In the genomic region with DNA sequence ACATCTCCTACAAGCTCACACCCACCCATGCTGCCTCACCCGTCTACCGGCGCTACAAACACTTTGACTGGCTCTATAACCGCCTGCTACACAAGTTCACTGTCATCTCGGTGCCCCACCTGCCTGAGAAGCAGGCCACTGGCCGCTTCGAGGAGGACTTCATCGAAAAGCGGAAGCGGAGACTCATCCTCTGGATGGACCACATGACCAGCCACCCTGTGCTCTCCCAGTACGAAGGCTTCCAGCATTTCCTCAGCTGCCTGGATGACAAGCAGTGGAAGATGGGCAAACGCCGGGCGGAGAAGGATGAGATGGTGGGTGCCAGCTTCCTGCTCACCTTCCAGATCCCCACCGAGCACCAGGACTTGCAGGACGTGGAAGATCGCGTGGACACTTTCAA, we compare ENCODE assay signal across 13 cellular contexts. TPM values are rescaled to one million over a fixed set of nuclear protein-coding genes. Genes with fewer than 3 reads are reported as not detected.
DNase-seq lines count a peak whose midpoint lies in the region; ATAC-seq, FAIRE-seq and TF ChIP-seq lines count a peak whose summit lies in the region.
"Had no signal": no experiment of that assay in that cellular context is flagged by ENCODE, and none has a peak within 500 bp of the region (broad histone marks: within the 10 kb centered on the region; RNA-seq: fewer than 3 reads in every experiment).

No MANE protein-coding gene starts in this region.

- no peak for FAIRE-seq in HepG2 (lab: Jason Lieb, UNC)

- DNase-seq in HepG2 (ENCODE audit: low spot score) (no peak), right lobe of liver (no peak), chondrocyte (ENCODE audit: low spot score) (no peak), uterus (no peak), ecto neural progenitor cell (ENCODE audit: low spot score) (no peak), GM10266 (ENCODE audit: extremely low spot score) (no peak), NCI-H2107 (lab: John Stamatoyannopoulos, UW) (no peak)
- DNase-seq in naive thymus-derived CD4-positive, alpha-beta T cell: no peak
- DNase-seq: activated CD4-positive, alpha-beta T cell treated with anti-CD3 and anti-CD28 coated beads, Interleukin-2, amount 50 U/mL, for 4 hours; anterior cingulate cortex; DMS 273 treated with DMSO at 0.1 percent for 48 hours; head of caudate nucleus; NCI-H1694 treated with DMSO at 0.1 percent for 48 hours had no signal

- POLR2A ChIA-PET in HepG2 (lab: Yijun Ruan, JAX): interaction anchor here (1.1 to 5.3 kb wide), 3 partner anchors 11 to 196 kb away, joined by 3 to 47 read pairs (median 8); a partner anchor contains a TSS
- POLR2A ChIA-PET in naive thymus-derived CD4-positive, alpha-beta T cell (lab: Charles Lee): interaction anchor here (1.1 to 2.6 kb wide), 3 partner anchors 9 to 24 kb away, joined by 3 to 11 read pairs (median 5); a partner anchor contains a TSS

- no peak for TF ChIP-seq RAD21 in HepG2 (CRISPR knock-in tag; IDR thresholded peaks at IDR 0.05)

- peak overlapping the region; percentile 97 for H3K4me2 ChIP-seq in HepG2 (ENCODE audit: low read depth, low read length)

- ATAC-seq in HepG2: no peak
- ATAC-seq in right lobe of liver: no peak
- ATAC-seq in naive thymus-derived CD4-positive, alpha-beta T cell: no peak

- H3K27ac Mint-ChIP-seq in chondrocyte (ENCODE audit: unreplicated experiment): no peak overlapping the region
- H3K27ac Mint-ChIP-seq in naive thymus-derived CD4-positive, alpha-beta T cell: peak overlapping the region in 3 of 9 donors; percentile 27 to 70 (median 64)

- no peaks in the 10 kb centered on the region for H3K9me3 ChIP-seq in HepG2 (ENCODE audit: low read length)
- no peaks in the 10 kb centered on the region for H3K9me3 ChIP-seq in right lobe of liver
- no peaks in the 10 kb centered on the region for H3K9me3 ChIP-seq in naive thymus-derived CD4-positive, alpha-beta T cell (ENCODE audit: control insufficient read depth in 2 of 3, low read length in 3 of 3)
- H3K9me3 ChIP-seq in uterus: no peaks in the 10 kb centered on the region

- H3K27ac ChIP-seq in HepG2 (ENCODE audit: extremely low read length, insufficient read depth, low read length) (no peak overlapping the region), right lobe of liver (no peak overlapping the region), uterus (peak overlapping the region; percentile 91 to 94)
- no peak overlapping the region for H3K27ac ChIP-seq in naive thymus-derived CD4-positive, alpha-beta T cell (ENCODE audit: low read depth, low read length)

- WGBS in HepG2 (ENCODE audit: low lambda C conversion rate): 92% methylated on average over 10 of the region's 18 CpGs
- 96% methylated on average over 12 of the region's 18 CpGs for WGBS in right lobe of liver (ENCODE audit: insufficient coverage, low coverage, low lambda C conversion rate, missing lambda C conversion rate)

- H3K4me1 ChIP-seq in HepG2 (ENCODE audit: insufficient read depth, low read length): peaks cover 72% of the 10 kb centered on the region
- H3K4me1 ChIP-seq in right lobe of liver: peaks cover 0 to 41% (median 18%) of the 10 kb centered on the region in 4 donors
- peaks cover 6 to 18% of the 10 kb centered on the region in 2 donors for H3K4me1 ChIP-seq in naive thymus-derived CD4-positive, alpha-beta T cell (ENCODE audit: control insufficient read depth in 2 of 2, insufficient read depth in 2 of 2, low read length in 2 of 2)
- H3K4me1 ChIP-seq in uterus: peaks cover 2 to 54% of the 10 kb centered on the region in 2 donors

- no peak overlapping the region for H2AFZ ChIP-seq in HepG2 (ENCODE audit: low read length)

- H3K4me1 Mint-ChIP-seq in chondrocyte (ENCODE audit: low read depth): peaks cover 69% of the 10 kb centered on the region
- peaks cover 16 to 48% (median 38%) of the 10 kb centered on the region in 7 donors for H3K4me1 Mint-ChIP-seq in naive thymus-derived CD4-positive, alpha-beta T cell

- H3K4me3 Mint-ChIP-seq in chondrocyte (ENCODE audit: unreplicated experiment): peak overlapping the region; percentile 95
- peak overlapping the region in 8 of 10 donors; percentile 27 to 91 (median 70) for H3K4me3 Mint-ChIP-seq in naive thymus-derived CD4-positive, alpha-beta T cell

- intact Hi-C loops in HepG2 (cut with micrococcal nuclease; ENCODE audit: unreplicated experiment): loop anchor here (2.0 kb wide), 1 partner anchor 33 kb away; no protein-coding TSS in a partner anchor
- intact Hi-C loops in right lobe of liver (cut with DNase I): no loop called here
- intact Hi-C loops in naive thymus-derived CD4-positive, alpha-beta T cell (cut with micrococcal nuclease): loop anchor here (10.0 kb wide), 3 partner anchors 255 to 1035 kb away; a partner anchor contains a TSS
- intact Hi-C loops in uterus (cut with DNase I; ENCODE audit: low total_unique reads): no loop called here

- TF ChIP-seq CTCF in HepG2 (CRISPR knock-in tag; IDR thresholded peaks at IDR 0.05) (no peak), right lobe of liver (IDR thresholded peaks at IDR 0.05) (no peak), chondrocyte (IDR thresholded peaks at IDR 0.05) (no peak), uterus (IDR thresholded peaks at IDR 0.05) (no peak), GM10266 (IDR thresholded peaks at IDR 0.05; ENCODE audit: control insufficient read depth, insufficient read depth, low read depth, missing control alignments) (no peak)

- no peak for TF ChIP-seq POLR2A in HepG2 (IDR thresholded peaks at IDR 0.05; ENCODE audit: insufficient read depth in 1 of 2, low read depth in 2 of 2, low read length in 2 of 2)
- no peak for TF ChIP-seq POLR2A in right lobe of liver (IDR thresholded peaks at IDR 0.05)
- TF ChIP-seq POLR2A in uterus (IDR thresholded peaks at IDR 0.05): no peak

- H4K20me1 ChIP-seq in HepG2 (ENCODE audit: insufficient read depth, low read length): peaks cover 17% of the 10 kb centered on the region

- no TSS peak for BruUV-seq in HepG2 (replicated peaks; lab: Mats Ljungman, UMichigan)

- no peaks in the 10 kb centered on the region for H3K9me3 Mint-ChIP-seq in chondrocyte (ENCODE audit: low read depth)
- no peaks in the 10 kb centered on the region for H3K9me3 Mint-ChIP-seq in naive thymus-derived CD4-positive, alpha-beta T cell

- no peaks in the 10 kb centered on the region for H3K27me3 Mint-ChIP-seq in chondrocyte (ENCODE audit: low read depth)
- peaks cover 0 to 9% (median 0%) of the 10 kb centered on the region in 5 donors for H3K27me3 Mint-ChIP-seq in naive thymus-derived CD4-positive, alpha-beta T cell

- no peaks in the 10 kb centered on the region; a peak in 1 of 5 replicates for H3K27me3 ChIP-seq in HepG2 (ENCODE audit: control insufficient read depth in 1 of 2, insufficient read depth in 2 of 2, low read length in 2 of 2)
- H3K27me3 ChIP-seq in right lobe of liver: no peaks in the 10 kb centered on the region
- no peaks in the 10 kb centered on the region for H3K27me3 ChIP-seq in naive thymus-derived CD4-positive, alpha-beta T cell (ENCODE audit: control insufficient read depth in 2 of 2, insufficient read depth in 2 of 2, low read length in 2 of 2)
- no peaks in the 10 kb centered on the region for H3K27me3 ChIP-seq in uterus

- no peak for TF ChIP-seq EP300 in HepG2 (IDR thresholded peaks at IDR 0.05; ENCODE audit: low read depth in 2 of 2, low read length in 2 of 2)
- no peak for TF ChIP-seq EP300 in HepG2 (CRISPR knock-in tag; IDR thresholded peaks at IDR 0.05; ENCODE audit: borderline replicate concordance)

- peaks cover 13% of the 10 kb centered on the region for H3K36me3 Mint-ChIP-seq in chondrocyte (ENCODE audit: low read depth)
- no peaks in the 10 kb centered on the region for H3K36me3 Mint-ChIP-seq in naive thymus-derived CD4-positive, alpha-beta T cell

- in situ Hi-C loops in HepG2 (cut with HindIII; ENCODE audit: extremely low pct_ligation_motif_present, low pct_unique_long_range_greater_than_20kb): loop anchor here (5.0 to 10.0 kb wide), 2 partner anchors 32 to 285 kb away; a partner anchor contains a TSS

- peaks cover 69% of the 10 kb centered on the region for H3K79me2 ChIP-seq in HepG2 (ENCODE audit: insufficient read depth, low read length)

- H3K4me3 ChIP-seq in HepG2 (replicated peaks in 1 of 3; ENCODE audit: insufficient read depth in 1 of 3, low read depth in 2 of 3, low read length in 3 of 3) (peak overlapping the region; percentile 21 to 96 (median 33); a peak in 5 of 6 replicates), right lobe of liver (peak overlapping the region in 1 of 3 donors; percentile 32), uterus (peak overlapping the region; percentile 19 to 30)
- no peak overlapping the region for H3K4me3 ChIP-seq in naive thymus-derived CD4-positive, alpha-beta T cell (ENCODE audit: low read length)

- CTCF ChIA-PET in HepG2 (lab: Yijun Ruan, JAX; ENCODE audit: low intra/inter-chr PET ratio, low total read pairs): no interaction called here
- CTCF ChIA-PET in naive thymus-derived CD4-positive, alpha-beta T cell (lab: Charles Lee): no interaction called here

- H3K36me3 ChIP-seq in HepG2 (replicated peaks in 1 of 2; ENCODE audit: control insufficient read depth in 1 of 2, insufficient read depth in 2 of 2, low read length in 2 of 2): peaks cover 0 to 1% of the 10 kb centered on the region in 2 experiments; a peak in 2 of 5 replicates
- H3K36me3 ChIP-seq in right lobe of liver: no peaks in the 10 kb centered on the region
- no peaks in the 10 kb centered on the region for H3K36me3 ChIP-seq in naive thymus-derived CD4-positive, alpha-beta T cell (ENCODE audit: control insufficient read depth in 2 of 3, insufficient read depth in 3 of 3, low read length in 3 of 3)
- no peaks in the 10 kb centered on the region for H3K36me3 ChIP-seq in uterus

- H3K9ac ChIP-seq in HepG2 (ENCODE audit: insufficient read depth, low read depth, low read length): peak overlapping the region; percentile 89; the same call in 1 of the 2 replicates

RNA-seq across cellular contexts. Expression of a gene that starts 2.1 kb away (rescaled TPM):
- total RNA-seq in HepG2 (2016; rRNA removed; fragmentation: Illumina TruSeq; extraction: Trizol): 10.8 and 11.0 TPM in 2 replicates
- total RNA-seq in HepG2 (2016; cell fraction: cytosol; rRNA removed; fragmentation: Illumina TruSeq; extraction: Trizol; ENCODE audit: low read depth): 0.71 and 0.91 TPM in 2 replicates
- 7.9 and 10.3 TPM in 2 replicates for total RNA-seq in HepG2 (2016; cell fraction: insoluble cytoplasmic fraction; rRNA removed; fragmentation: Illumina TruSeq; extraction: Trizol)
- 3.9 and 4.8 TPM in 2 replicates for total RNA-seq in HepG2 (2016; cell fraction: membrane; rRNA removed; fragmentation: Illumina TruSeq; extraction: Trizol)
- 10.1 and 11.4 TPM in 2 replicates for total RNA-seq in HepG2 (2016; cell fraction: nucleus; rRNA removed; fragmentation: Illumina TruSeq; extraction: Trizol)
- polyA plus RNA-seq in HepG2 (2011; rRNA removed): 11.6 and 18.9 TPM in 2 replicates
- polyA plus RNA-seq in HepG2 (2011; cell fraction: cytosol; rRNA removed): 9.3 and 11.8 TPM in 2 replicates
- polyA plus RNA-seq in HepG2 (2011; cell fraction: nucleus; rRNA removed): 50.4 and 52.6 TPM in 2 replicates
- 12.7 and 13.6 TPM in 2 replicates for polyA plus RNA-seq in HepG2 (2012)
- 0.63 and 0.86 TPM in 2 replicates for polyA plus RNA-seq in HepG2 (2016; cell fraction: cytosol; fragmentation: Illumina TruSeq; extraction: Trizol; ENCODE audit: low read depth)
- polyA plus RNA-seq in HepG2 (2016; cell fraction: insoluble cytoplasmic fraction; fragmentation: Illumina TruSeq; extraction: Trizol; ENCODE audit: low read depth): 9.7 and 12.3 TPM in 2 replicates
- 2.5 and 3.6 TPM in 2 replicates for polyA plus RNA-seq in HepG2 (2016; cell fraction: membrane; fragmentation: Illumina TruSeq; extraction: Trizol; ENCODE audit: low read depth)
- 19.1 and 19.2 TPM in 2 replicates for polyA plus RNA-seq in HepG2 (2016; cell fraction: nucleus; fragmentation: Illumina TruSeq; extraction: Trizol; ENCODE audit: insufficient read depth, low read depth)
- polyA minus RNA-seq in HepG2 (2011; rRNA and poly(A)+ RNA removed; ENCODE audit: low replicate concordance): 26.7 and 38.9 TPM in 2 replicates
- polyA minus RNA-seq in HepG2 (2011; cell fraction: cytosol; rRNA and poly(A)+ RNA removed): 13.9 and 19.9 TPM in 2 replicates
- polyA minus RNA-seq in HepG2 (2011; cell fraction: nucleus; rRNA and poly(A)+ RNA removed): 21.4 and 25.6 TPM in 2 replicates
- total RNA-seq in right lobe of liver: 10 to 100 TPM; 12.0 to 17.2 (median 14.2) TPM
- total RNA-seq in chondrocyte: 21.6 to 31.2 TPM (median 30.2 TPM) in 3 replicates
- 1 to 10 TPM in 4 of 5 experiments, under 1 TPM in 1; 0.94 to 3.4 (median 1.4) TPM for total RNA-seq in naive thymus-derived CD4-positive, alpha-beta T cell
- under 1 TPM; 0.13 to 0.22 TPM for polyA plus RNA-seq in naive thymus-derived CD4-positive, alpha-beta T cell
- total RNA-seq in uterus: 10 to 100 TPM in 3 of 4 donors, 1 to 10 TPM in 1; 8.7 to 43.6 (median 28.2) TPM

RNA-seq across cellular contexts. Expression of a gene that starts 9.8 kb away (rescaled TPM):
- total RNA-seq in HepG2 (2016; rRNA removed; fragmentation: Illumina TruSeq; extraction: Trizol): 143 and 165 TPM in 2 replicates
- 53.3 and 58.3 TPM in 2 replicates for total RNA-seq in HepG2 (2016; cell fraction: cytosol; rRNA removed; fragmentation: Illumina TruSeq; extraction: Trizol; ENCODE audit: low read depth)
- 140 and 190 TPM in 2 replicates for total RNA-seq in HepG2 (2016; cell fraction: insoluble cytoplasmic fraction; rRNA removed; fragmentation: Illumina TruSeq; extraction: Trizol)
- 89.4 and 101 TPM in 2 replicates for total RNA-seq in HepG2 (2016; cell fraction: membrane; rRNA removed; fragmentation: Illumina TruSeq; extraction: Trizol)
- 53.0 and 64.9 TPM in 2 replicates for total RNA-seq in HepG2 (2016; cell fraction: nucleus; rRNA removed; fragmentation: Illumina TruSeq; extraction: Trizol)
- polyA plus RNA-seq in HepG2 (2011; rRNA removed): 38.3 and 40.4 TPM in 2 replicates
- 55.6 and 80.6 TPM in 2 replicates for polyA plus RNA-seq in HepG2 (2011; cell fraction: cytosol; rRNA removed)
- 36.4 and 36.8 TPM in 2 replicates for polyA plus RNA-seq in HepG2 (2011; cell fraction: nucleus; rRNA removed)
- 33.6 and 51.6 TPM in 2 replicates for polyA plus RNA-seq in HepG2 (2012)
- 32.6 and 40.1 TPM in 2 replicates for polyA plus RNA-seq in HepG2 (2016; cell fraction: cytosol; fragmentation: Illumina TruSeq; extraction: Trizol; ENCODE audit: low read depth)
- 146 and 162 TPM in 2 replicates for polyA plus RNA-seq in HepG2 (2016; cell fraction: insoluble cytoplasmic fraction; fragmentation: Illumina TruSeq; extraction: Trizol; ENCODE audit: low read depth)
- 51.8 and 60.0 TPM in 2 replicates for polyA plus RNA-seq in HepG2 (2016; cell fraction: membrane; fragmentation: Illumina TruSeq; extraction: Trizol; ENCODE audit: low read depth)
- 76.9 and 83.4 TPM in 2 replicates for polyA plus RNA-seq in HepG2 (2016; cell fraction: nucleus; fragmentation: Illumina TruSeq; extraction: Trizol; ENCODE audit: insufficient read depth, low read depth)
- polyA minus RNA-seq in HepG2 (2011; rRNA and poly(A)+ RNA removed; ENCODE audit: low replicate concordance): 38.2 and 47.6 TPM in 2 replicates
- polyA minus RNA-seq in HepG2 (2011; cell fraction: cytosol; rRNA and poly(A)+ RNA removed): 32.0 and 35.4 TPM in 2 replicates
- polyA minus RNA-seq in HepG2 (2011; cell fraction: nucleus; rRNA and poly(A)+ RNA removed): 17.8 and 21.0 TPM in 2 replicates
- 100 to 1,000 TPM in 2 of 6 experiments, 10 to 100 TPM in 4; 37.7 to 192 (median 44.4) TPM for total RNA-seq in right lobe of liver
- total RNA-seq in chondrocyte: 28.7 to 30.0 TPM (median 29.0 TPM) in 3 replicates
- total RNA-seq in naive thymus-derived CD4-positive, alpha-beta T cell: 100 to 1,000 TPM in 1 of 5 experiments, 10 to 100 TPM in 4; 32.3 to 100 (median 89.5) TPM
- polyA plus RNA-seq in naive thymus-derived CD4-positive, alpha-beta T cell: 100 to 1,000 TPM; 232 to 325 TPM
- total RNA-seq in uterus: 100 to 1,000 TPM in 1 of 4 donors, 10 to 100 TPM in 3; 32.9 to 171 (median 68.5) TPM

RNA-seq across cellular contexts. Expression of a gene that starts 24.3 kb away (rescaled TPM):
- total RNA-seq in HepG2 (2016; rRNA removed; fragmentation: Illumina TruSeq; extraction: Trizol) (16.4 and 18.3 TPM in 2 replicates), right lobe of liver (10 to 100 TPM; 11.1 to 19.4 (median 13.3) TPM), chondrocyte (18.6 to 22.7 TPM (median 21.7 TPM) in 3 replicates), uterus (10 to 100 TPM in 3 of 4 donors, 1 to 10 TPM in 1; 2.0 to 35.8 (median 29.1) TPM)
- 6.8 and 7.2 TPM in 2 replicates for total RNA-seq in HepG2 (2016; cell fraction: cytosol; rRNA removed; fragmentation: Illumina TruSeq; extraction: Trizol; ENCODE audit: low read depth)
- total RNA-seq in HepG2 (2016; cell fraction: insoluble cytoplasmic fraction; rRNA removed; fragmentation: Illumina TruSeq; extraction: Trizol): 15.6 and 16.3 TPM in 2 replicates
- total RNA-seq in HepG2 (2016; cell fraction: membrane; rRNA removed; fragmentation: Illumina TruSeq; extraction: Trizol): 12.1 and 13.5 TPM in 2 replicates
- total RNA-seq in HepG2 (2016; cell fraction: nucleus; rRNA removed; fragmentation: Illumina TruSeq; extraction: Trizol): 6.7 and 7.2 TPM in 2 replicates
- polyA plus RNA-seq in HepG2 (2011; rRNA removed): 7.6 and 9.0 TPM in 2 replicates
- polyA plus RNA-seq in HepG2 (2011; cell fraction: cytosol; rRNA removed): 6.7 and 7.3 TPM in 2 replicates
- polyA plus RNA-seq in HepG2 (2011; cell fraction: nucleus; rRNA removed): 4.2 and 4.4 TPM in 2 replicates
- 6.0 and 8.6 TPM in 2 replicates for polyA plus RNA-seq in HepG2 (2012)
- 4.4 and 6.8 TPM in 2 replicates for polyA plus RNA-seq in HepG2 (2016; cell fraction: cytosol; fragmentation: Illumina TruSeq; extraction: Trizol; ENCODE audit: low read depth)
- polyA plus RNA-seq in HepG2 (2016; cell fraction: insoluble cytoplasmic fraction; fragmentation: Illumina TruSeq; extraction: Trizol; ENCODE audit: low read depth): 19.3 and 20.4 TPM in 2 replicates
- 8.3 and 9.4 TPM in 2 replicates for polyA plus RNA-seq in HepG2 (2016; cell fraction: membrane; fragmentation: Illumina TruSeq; extraction: Trizol; ENCODE audit: low read depth)
- 10.9 and 12.9 TPM in 2 replicates for polyA plus RNA-seq in HepG2 (2016; cell fraction: nucleus; fragmentation: Illumina TruSeq; extraction: Trizol; ENCODE audit: insufficient read depth, low read depth)
- polyA minus RNA-seq in HepG2 (2011; rRNA and poly(A)+ RNA removed; ENCODE audit: low replicate concordance): 5.9 and 26.5 TPM in 2 replicates
- 4.9 and 5.9 TPM in 2 replicates for polyA minus RNA-seq in HepG2 (2011; cell fraction: cytosol; rRNA and poly(A)+ RNA removed)
- 8.1 and 9.9 TPM in 2 replicates for polyA minus RNA-seq in HepG2 (2011; cell fraction: nucleus; rRNA and poly(A)+ RNA removed)
- 10 to 100 TPM; 16.5 to 33.2 (median 21.5) TPM for total RNA-seq in naive thymus-derived CD4-positive, alpha-beta T cell
- 10 to 100 TPM; 41.1 to 51.5 TPM for polyA plus RNA-seq in naive thymus-derived CD4-positive, alpha-beta T cell

Comparison
In these comparisons a context has a peak if more than half of its experiments do, and no peak if none do; other contexts are left out.
1. intact Hi-C loops: an anchor here in HepG2 (2.0 kb wide) and naive thymus-derived CD4-positive, alpha-beta T cell (10.0 kb wide); none called in right lobe of liver and uterus.
2. H3K27ac ChIP-seq: peak in uterus (2 of 2); none in HepG2 (single experiment), right lobe of liver (0 of 3) and naive thymus-derived CD4-positive, alpha-beta T cell (single experiment).